In genomic region chr6:31441368-31442267, GRCh38 we compare ENCODE assay signal across 8 cellular contexts. TPM values are rescaled to one million over a fixed set of nuclear protein-coding genes. Genes with fewer than 3 reads are reported as not detected.
DNase-seq lines count a peak whose midpoint lies in the region; ATAC-seq, FAIRE-seq and TF ChIP-seq lines count a peak whose summit lies in the region.

No MANE protein-coding gene starts in this region.

- no peak for TF ChIP-seq POLR2A in H54 (IDR thresholded peaks at IDR 0.05; ENCODE audit: low read depth, low read length)

- peak overlapping the region in 1 of 8 donors; percentile 33 for H3K4me3 Mint-ChIP-seq in CD4-positive, alpha-beta memory T cell

- peaks cover 7% of the 10 kb centered on the region for H3K4me1 ChIP-seq in CD4-positive, alpha-beta memory T cell (ENCODE audit: insufficient read depth, low read length)
- H3K4me1 ChIP-seq in RWPE2 (ENCODE audit: insufficient read depth, poor library complexity, severe bottlenecking), result no peaks in the 10 kb centered on the region
- H3K4me1 ChIP-seq in aorta (ENCODE audit: control insufficient read depth in 1 of 2, insufficient read depth in 2 of 2, low read length in 2 of 2), result no peaks in the 10 kb centered on the region

- 12 to 15% methylated on average over 28 of the region's 28 CpGs for WGBS in aorta, 2 donors

- peak overlapping the region in 2 of 7 donors; percentile 42 to 48 for H3K27ac Mint-ChIP-seq in CD4-positive, alpha-beta memory T cell
- H3K27ac Mint-ChIP-seq in activated naive CD4-positive, alpha-beta T cell treated with anti-CD3 and anti-CD28 coated beads, Interleukin-2, amount 50 U/mL, for 72 hours, result no peak overlapping the region

- ATAC-seq in RWPE2 (ENCODE audit: low read depth), result peak; percentile 95
- peak; percentile 91 to 98 for ATAC-seq in activated naive CD4-positive, alpha-beta T cell treated with anti-CD3 and anti-CD28 coated beads, Interleukin-2, amount 50 U/mL, for 72 hours
- ATAC-seq in Right ventricle myocardium superior (ENCODE audit: poor library complexity), result peak; percentile 99
- ATAC-seq in aorta (ENCODE audit: low FRiP score), result peak; percentile 94
- ATAC-seq in HG02610 (IDR thresholded peaks at IDR 0.05; ENCODE audit: unreplicated experiment), result no peak

- CTCF ChIA-PET in CD4-positive, alpha-beta memory T cell (lab: Charles Lee; ENCODE audit: partially characterized antibody), result interaction anchor here (0.6 to 6.1 kb wide), 18 partner anchors 10 to 1968 kb away, joined by 3 to 131 read pairs (median 4); partner anchors contain the start of gene MICA

- TF ChIP-seq CTCF in RWPE2 (IDR thresholded peaks at IDR 0.05; ENCODE audit: poor library complexity, severe bottlenecking), result peak; percentile 85

- POLR2A ChIA-PET in CD4-positive, alpha-beta memory T cell (lab: Charles Lee; ENCODE audit: partially characterized antibody), result interaction anchor here (1.7 kb wide), 1 partner anchor 42 kb away, joined by 16 read pairs; no protein-coding TSS in a partner anchor

- peak; percentile 68 to 78 (median 75) for DNase-seq in CD4-positive, alpha-beta memory T cell
- DNase-seq in H54 (ENCODE audit: insufficient read length, low spot score) (peak; percentile 67), RWPE2 (ENCODE audit: low spot score) (peak; percentile 74), Right ventricle myocardium superior (peak; percentile 93), pons (ENCODE audit: low spot score) (peak; percentile 60), aorta (peak; percentile 90 to 97)
- DNase-seq in activated naive CD4-positive, alpha-beta T cell treated with anti-CD3 and anti-CD28 coated beads, Interleukin-2, amount 50 U/mL, for 72 hours (ENCODE audit: low spot score in 2 of 2), result peak; percentile 77 to 91

- H3K27me3 ChIP-seq in CD4-positive, alpha-beta memory T cell (ENCODE audit: insufficient read depth, low read length), result peaks cover under 1% of the 10 kb centered on the region
- no peaks in the 10 kb centered on the region for H3K27me3 ChIP-seq in RWPE2 (ENCODE audit: insufficient read depth, poor library complexity, severe bottlenecking)
- no peaks in the 10 kb centered on the region for H3K27me3 ChIP-seq in aorta (ENCODE audit: control insufficient read depth in 1 of 2, insufficient read depth in 2 of 2, low read length in 1 of 2)

- H3K9me3 ChIP-seq in CD4-positive, alpha-beta memory T cell (ENCODE audit: control insufficient read depth in 1 of 2, low read length in 2 of 2), result no peaks in the 10 kb centered on the region
- H3K9me3 ChIP-seq in RWPE2 (ENCODE audit: severe bottlenecking) (peaks cover 4% of the 10 kb centered on the region), aorta (ENCODE audit: control insufficient read depth, low read length) (no peaks in the 10 kb centered on the region)

- H3K36me3 Mint-ChIP-seq in CD4-positive, alpha-beta memory T cell, result peaks cover 0 to 7% of the 10 kb centered on the region in 2 donors
- H3K36me3 Mint-ChIP-seq in activated naive CD4-positive, alpha-beta T cell treated with anti-CD3 and anti-CD28 coated beads, Interleukin-2, amount 50 U/mL, for 72 hours, result peaks cover 9 to 16% of the 10 kb centered on the region in 2 donors

- peaks cover 0 to 8% (median under 1%) of the 10 kb centered on the region in 4 donors for H3K4me1 Mint-ChIP-seq in CD4-positive, alpha-beta memory T cell

- H3K9me3 Mint-ChIP-seq in CD4-positive, alpha-beta memory T cell, result peaks cover 0 to 15% (median 9%) of the 10 kb centered on the region in 8 donors
- peaks cover 7 to 9% of the 10 kb centered on the region in 2 donors for H3K9me3 Mint-ChIP-seq in activated naive CD4-positive, alpha-beta T cell treated with anti-CD3 and anti-CD28 coated beads, Interleukin-2, amount 50 U/mL, for 72 hours

- FAIRE-seq in H54 (lab: Jason Lieb, UNC), result no peak

- intact Hi-C loops in CD4-positive, alpha-beta memory T cell (cut with micrococcal nuclease), result loop anchor here (1.0 kb wide), 1 partner anchor 44 kb away; no protein-coding TSS in a partner anchor
- intact Hi-C loops in Right ventricle myocardium superior (cut with DNase I), result loop anchor here (2.0 kb wide), 1 partner anchor 45 kb away; no protein-coding TSS in a partner anchor
- intact Hi-C loops in aorta (cut with DNase I), result loop anchor here in 1 of 2 donors (1.0 kb wide), 1 partner anchor 45 kb away; no protein-coding TSS in a partner anchor

- H3K27ac ChIP-seq in CD4-positive, alpha-beta memory T cell (ENCODE audit: low read depth, low read length), result no peak overlapping the region
- H3K27ac ChIP-seq in RWPE2 (ENCODE audit: poor library complexity, severe bottlenecking), result no peak overlapping the region
- no peak overlapping the region for H3K27ac ChIP-seq in aorta (ENCODE audit: low read depth in 1 of 2, low read length in 2 of 2)

- H3K27me3 Mint-ChIP-seq in CD4-positive, alpha-beta memory T cell, result peaks cover 25 to 27% of the 10 kb centered on the region in 2 donors

- H3K4me3 ChIP-seq in CD4-positive, alpha-beta memory T cell (ENCODE audit: low read length in 2 of 2), result no peak overlapping the region
- H3K4me3 ChIP-seq in RWPE2 (ENCODE audit: severe bottlenecking) (no peak overlapping the region), aorta (ENCODE audit: low read length in 2 of 2) (no peak overlapping the region)

- no peaks in the 10 kb centered on the region for H3K36me3 ChIP-seq in CD4-positive, alpha-beta memory T cell (ENCODE audit: insufficient read depth, low read length)
- no peaks in the 10 kb centered on the region for H3K36me3 ChIP-seq in RWPE2 (ENCODE audit: low read depth)
- no peaks in the 10 kb centered on the region for H3K36me3 ChIP-seq in aorta (ENCODE audit: control insufficient read depth in 1 of 2, insufficient read depth in 2 of 2, low read length in 1 of 2)

RNA-seq across cellular contexts. Expression of gene MICA, which starts 38.2 kb away (rescaled TPM):
- total RNA-seq in CD4-positive, alpha-beta memory T cell, result 10 to 100 TPM; 18.5 to 21.2 TPM
- polyA plus RNA-seq in CD4-positive, alpha-beta memory T cell, result 1 to 10 TPM; 3.5 to 5.4 TPM
- total RNA-seq in activated naive CD4-positive, alpha-beta T cell treated with anti-CD3 and anti-CD28 coated beads, Interleukin-2, amount 50 U/mL, for 72 hours, result 10 to 100 TPM; 11.0 to 24.2 TPM
- total RNA-seq in Right ventricle myocardium superior (9.2 TPM), aorta (10 to 100 TPM; 19.8 to 29.2 TPM)
- polyA plus RNA-seq in aorta, result 10 to 100 TPM; 25.3 to 89.6 TPM

RNA-seq across cellular contexts. Expression of gene MICB, which starts 56.3 kb away (rescaled TPM):
- total RNA-seq in CD4-positive, alpha-beta memory T cell, result 10 to 100 TPM; 21.4 to 26.3 TPM
- polyA plus RNA-seq in CD4-positive, alpha-beta memory T cell, result 10 to 100 TPM in 1 of 2 donors, 1 to 10 TPM in 1; 8.0 to 11.5 TPM
- 10 to 100 TPM; 20.3 to 35.2 TPM for total RNA-seq in activated naive CD4-positive, alpha-beta T cell treated with anti-CD3 and anti-CD28 coated beads, Interleukin-2, amount 50 U/mL, for 72 hours
- total RNA-seq in Right ventricle myocardium superior (1.3 TPM), aorta (1 to 10 TPM; 4.7 to 6.2 TPM)
- 1 to 10 TPM; 1.8 to 3.5 TPM for polyA plus RNA-seq in aorta
